8 cellular contexts compared by ENCODE assay signal in the genomic region with DNA sequence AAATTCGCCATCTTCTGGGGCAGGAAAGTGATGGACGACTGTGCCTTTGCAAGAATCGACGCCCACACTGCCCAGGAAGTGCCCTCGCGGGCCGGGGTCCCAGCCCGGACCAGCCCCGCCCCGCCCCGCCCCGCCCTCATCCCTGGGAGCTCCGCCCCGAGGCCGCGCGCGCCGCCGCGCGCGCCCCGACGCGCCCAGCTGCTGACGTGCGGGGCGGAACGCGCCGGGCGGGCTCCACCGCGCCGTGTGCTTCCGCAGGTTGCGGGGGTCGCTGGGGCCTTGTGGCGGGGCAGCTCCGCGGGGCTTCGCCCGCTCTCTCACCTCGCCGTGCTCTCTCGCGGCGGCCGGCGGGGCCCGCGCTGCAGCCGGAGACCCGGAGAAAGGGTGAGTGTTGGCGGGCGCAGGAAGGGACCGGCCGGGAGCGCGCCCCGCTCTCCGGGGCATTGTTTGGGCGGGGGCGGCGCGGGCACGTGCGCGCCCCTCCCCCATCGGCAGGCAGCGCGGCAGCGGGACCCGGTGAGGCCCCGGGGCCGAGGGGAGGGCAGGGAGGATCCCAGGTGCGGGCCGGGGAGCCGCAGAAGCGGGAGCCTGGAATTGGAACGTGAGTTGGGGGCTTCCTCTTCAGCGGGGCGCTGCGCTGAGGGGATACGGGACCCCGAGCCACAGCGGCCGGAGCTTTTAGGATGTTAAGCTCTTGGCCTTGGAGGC. TPM values are rescaled to one million over a fixed set of nuclear protein-coding genes. Genes with fewer than 3 reads are reported as not detected.
A peak's percentile ranks its signal among the peaks of the same experiment; 100 is the strongest.
DNase-seq lines count a peak whose midpoint lies in the region; ATAC-seq and TF ChIP-seq lines count a peak whose summit lies in the region.

Gene YEATS2, plus strand, starts transcription at position 188 of the 708 bp plus-strand sequence. CDS start 17,366 bp downstream, outside the sequence.

- intact Hi-C loops in dorsolateral prefrontal cortex (cut with DNase I): loop anchor here (1.0 to 10.0 kb wide), 3 partner anchors 61 to 193 kb away; partner anchors contain the start of gene MAP6D1 (in 1 of the 2)
- intact Hi-C loops in lower leg skin (cut with DNase I; ENCODE audit: low total_unique reads): loop anchor here (5.0 kb wide), 1 partner anchor 1110 kb away; no protein-coding TSS in a partner anchor

- 2 to 7% methylated on average over 2 to 18 of the region's 89 CpGs for WGBS in lower leg skin, 2 donors

- peak within 1 kb of the TSS; percentile 74 to 98 (median 94) for H3K27ac ChIP-seq in dorsolateral prefrontal cortex

- no peak for TF ChIP-seq POLR2A in lower leg skin (IDR thresholded peaks at IDR 0.05)

- no peaks in the 10 kb centered on the region for H3K27me3 ChIP-seq in dorsolateral prefrontal cortex

- TF ChIP-seq CTCF in dorsolateral prefrontal cortex (IDR thresholded peaks at IDR 0.05 in 54 of 56, conservative IDR thresholded peaks at IDR 0.05 in 2 of 56; ENCODE audit: low read depth in 1 of 56, partially characterized antibody in 56 of 56) (peak in 1 of 56 donors; percentile 8), lower leg skin (IDR thresholded peaks at IDR 0.05) (no peak)

- H3K4me3 ChIP-seq in dorsolateral prefrontal cortex (peak within 1 kb of the TSS; percentile 47 to 99 (median 93)), lower leg skin (ENCODE audit: low read depth, poor library complexity, severe bottlenecking) (peak within 1 kb of the TSS; percentile 77)

- peak; percentile 87 for ATAC-seq in GM19023 (IDR thresholded peaks at IDR 0.05; ENCODE audit: unreplicated experiment)
- peak; percentile 75 for ATAC-seq in HG03159 (IDR thresholded peaks at IDR 0.05; ENCODE audit: unreplicated experiment)

- DNase-seq in AML-193 (lab: John Stamatoyannopoulos, UW): peak; percentile 70 to 72
- peak; percentile 64 for DNase-seq in NCI-H526 treated with DMSO at 0.1 percent for 48 hours (lab: John Stamatoyannopoulos, UW)
- peak; percentile 58 to 60 for DNase-seq in activated CD4-positive, alpha-beta T cell treated with anti-CD3 and anti-CD28 coated beads, Interleukin-2, amount 50 U/mL, for 24 hours (ENCODE audit: low read depth in 1 of 2, low spot score in 1 of 2)
- DNase-seq in dorsolateral prefrontal cortex: peak in 9 of 10 donors; percentile 31 to 81 (median 49)
- peak in 1 of 2 donors; percentile 87 for DNase-seq in lower leg skin (ENCODE audit: low spot score in 2 of 2)
- peak; percentile 72 for DNase-seq in stimulated activated CD4-positive, alpha-beta T cell treated with anti-CD3 and anti-CD28 coated beads, Interleukin-4, amount 100 ng/mL, for 4 hours

RNA-seq across cellular contexts. Expression of gene YEATS2, which starts in this region (rescaled TPM):
- total RNA-seq in dorsolateral prefrontal cortex (10 to 100 TPM; 39.9 to 82.1 (median 59.9) TPM), lower leg skin (10 to 100 TPM; 14.0 to 24.1 (median 16.3) TPM)
